ENCODE assay signal across 24 cellular contexts in the genomic region with DNA sequence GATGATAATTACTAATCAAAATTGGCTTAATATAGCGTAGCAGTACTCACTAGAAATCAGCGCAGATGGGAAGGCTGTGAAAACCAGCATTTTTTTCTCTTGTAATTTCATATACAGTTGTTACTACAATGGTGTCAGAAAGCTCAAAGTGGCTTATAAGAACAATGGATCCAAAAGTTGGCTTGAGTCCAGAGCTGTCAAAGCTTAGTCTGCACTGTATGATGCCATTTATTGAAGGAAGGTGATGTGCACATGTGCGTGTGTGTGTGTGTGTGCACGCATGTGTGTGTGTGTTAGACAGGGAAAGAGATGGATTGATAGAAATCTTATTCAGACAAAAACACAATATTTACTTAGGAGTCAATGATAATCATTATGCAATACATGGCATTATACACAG.
A peak's percentile ranks its signal among the peaks of the same experiment; 100 is the strongest.
DNase-seq lines count a peak whose midpoint lies in the region.
"Had no signal": no experiment of that assay in that cellular context is flagged by ENCODE, and none has a peak within 500 bp of the region (broad histone marks: within the 10 kb centered on the region; RNA-seq: fewer than 3 reads in every experiment).

No MANE protein-coding gene starts in this region.

- DNase-seq in NCI-H1436 (lab: John Stamatoyannopoulos, UW), result peak; percentile 24
- DNase-seq in NCI-H1436 treated with DMSO at 0.1 percent for 48 hours (lab: John Stamatoyannopoulos, UW), result no peak
- peak; percentile 82 for DNase-seq in NCI-H128 (lab: John Stamatoyannopoulos, UW; ENCODE audit: unreplicated experiment)
- DNase-seq in NCI-H510A treated with DMSO at 0.1 percent for 48 hours (lab: John Stamatoyannopoulos, UW), result peak; percentile 44
- DNase-seq in left kidney (ENCODE audit: low read depth, low spot score), result peak; percentile 28
- DNase-seq in foreskin melanocyte, result no peak
- no peak for DNase-seq in pons (ENCODE audit: low spot score)
- DNase-seq in NCI-H1930 (lab: John Stamatoyannopoulos, UW), result no peak
- DNase-seq: activated CD4-positive, CD25-positive, alpha-beta regulatory T cell treated with anti-CD3 and anti-CD28 coated beads, Interleukin-2, amount 50 U/mL, for 72 hours; activated CD8-positive, alpha-beta T cell treated with anti-CD3 and anti-CD28 coated beads, Interleukin-2, amount 10 ng/mL, durations not matched to agents 7 days and 5 days; activated effector memory CD4-positive, alpha-beta T cell treated with anti-CD3 and anti-CD28 coated beads, Interleukin-2, amount 50 U/mL, for 16 hours; activated naive CD8-positive, alpha-beta T cell treated with anti-CD3 and anti-CD28 coated beads, Interleukin-2, amount 10 ng/mL, durations not matched to agents 7 days and 5 days; cerebellar nuclear complex; erythroblast; H9; immature natural killer cell; Kasumi-1; left lung; NCI-H2227 treated with DMSO at 0.1 percent for 48 hours; occipital lobe; small intestine; stimulated activated CD4-positive, alpha-beta T cell treated with anti-CD3 and anti-CD28 coated beads, Interleukin-1b, Interleukin-23, amount 100 ng/mL, for 48 hours; T-cell; trophoblast cell had no signal

Comparison
In these comparisons a context has a peak if more than half of its experiments do, and no peak if none do; other contexts are left out.
1. DNase-seq: peak in NCI-H1436 (single experiment), NCI-H128 (single experiment), NCI-H510A treated with DMSO at 0.1 percent for 48 hours (single experiment) and left kidney (single experiment); none in NCI-H1436 treated with DMSO at 0.1 percent for 48 hours (single experiment), foreskin melanocyte (single experiment), pons (single experiment) and NCI-H1930 (0 of 2).